In the genomic region with DNA sequence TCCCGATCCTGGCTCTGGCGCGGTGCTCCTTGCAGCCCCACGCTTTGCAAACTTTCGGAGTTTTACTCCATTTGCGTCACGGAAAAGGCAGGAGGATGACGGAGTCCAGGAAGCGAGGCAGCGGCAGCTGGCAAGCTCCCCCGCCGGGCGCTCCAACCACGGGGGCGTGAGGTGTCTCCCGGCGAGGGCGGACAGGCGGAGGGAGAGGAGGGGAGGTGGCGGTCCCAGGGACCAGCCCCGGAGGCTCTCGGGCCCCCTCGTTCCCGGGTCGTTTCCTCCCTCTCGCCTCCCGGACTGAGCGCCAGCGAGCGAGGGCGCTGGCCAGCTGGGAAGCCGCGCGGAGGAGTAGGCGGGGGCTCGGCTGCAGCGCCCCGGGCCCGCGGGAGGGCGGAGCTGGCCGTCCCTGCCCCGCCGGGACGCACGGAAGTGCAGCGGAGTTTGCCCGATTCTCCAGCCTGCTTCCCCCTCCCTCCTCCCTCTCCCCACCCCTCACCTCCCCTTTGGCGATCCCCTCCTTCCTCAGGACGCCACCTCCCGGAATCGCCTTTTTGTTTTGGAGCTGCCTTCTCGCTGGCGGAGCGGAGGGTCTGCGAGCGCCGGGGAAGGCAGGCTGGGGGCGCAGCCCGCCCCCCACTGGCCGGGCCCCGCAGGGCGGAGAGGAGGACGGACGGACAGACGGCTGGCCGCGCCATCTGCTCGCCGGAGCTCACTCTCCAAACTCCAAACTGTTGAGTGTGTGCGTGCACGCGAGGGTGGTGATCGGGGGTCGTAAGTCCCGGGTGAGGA, we compare ENCODE assay signal across 1 cellular context.
TF ChIP-seq lines count a peak whose summit lies in the region.

SNX33 (plus strand) TSS at position 543 of the 786 bp plus-strand sequence. CDS start 1,191 bp downstream, outside the sequence.

TF ChIP-seq in HEK293, 187 proteins besides CTCF, POLR2A, EP300 and RAD21 (continued from another document and continues in another):
- TF ChIP-seq, protein P1, sequence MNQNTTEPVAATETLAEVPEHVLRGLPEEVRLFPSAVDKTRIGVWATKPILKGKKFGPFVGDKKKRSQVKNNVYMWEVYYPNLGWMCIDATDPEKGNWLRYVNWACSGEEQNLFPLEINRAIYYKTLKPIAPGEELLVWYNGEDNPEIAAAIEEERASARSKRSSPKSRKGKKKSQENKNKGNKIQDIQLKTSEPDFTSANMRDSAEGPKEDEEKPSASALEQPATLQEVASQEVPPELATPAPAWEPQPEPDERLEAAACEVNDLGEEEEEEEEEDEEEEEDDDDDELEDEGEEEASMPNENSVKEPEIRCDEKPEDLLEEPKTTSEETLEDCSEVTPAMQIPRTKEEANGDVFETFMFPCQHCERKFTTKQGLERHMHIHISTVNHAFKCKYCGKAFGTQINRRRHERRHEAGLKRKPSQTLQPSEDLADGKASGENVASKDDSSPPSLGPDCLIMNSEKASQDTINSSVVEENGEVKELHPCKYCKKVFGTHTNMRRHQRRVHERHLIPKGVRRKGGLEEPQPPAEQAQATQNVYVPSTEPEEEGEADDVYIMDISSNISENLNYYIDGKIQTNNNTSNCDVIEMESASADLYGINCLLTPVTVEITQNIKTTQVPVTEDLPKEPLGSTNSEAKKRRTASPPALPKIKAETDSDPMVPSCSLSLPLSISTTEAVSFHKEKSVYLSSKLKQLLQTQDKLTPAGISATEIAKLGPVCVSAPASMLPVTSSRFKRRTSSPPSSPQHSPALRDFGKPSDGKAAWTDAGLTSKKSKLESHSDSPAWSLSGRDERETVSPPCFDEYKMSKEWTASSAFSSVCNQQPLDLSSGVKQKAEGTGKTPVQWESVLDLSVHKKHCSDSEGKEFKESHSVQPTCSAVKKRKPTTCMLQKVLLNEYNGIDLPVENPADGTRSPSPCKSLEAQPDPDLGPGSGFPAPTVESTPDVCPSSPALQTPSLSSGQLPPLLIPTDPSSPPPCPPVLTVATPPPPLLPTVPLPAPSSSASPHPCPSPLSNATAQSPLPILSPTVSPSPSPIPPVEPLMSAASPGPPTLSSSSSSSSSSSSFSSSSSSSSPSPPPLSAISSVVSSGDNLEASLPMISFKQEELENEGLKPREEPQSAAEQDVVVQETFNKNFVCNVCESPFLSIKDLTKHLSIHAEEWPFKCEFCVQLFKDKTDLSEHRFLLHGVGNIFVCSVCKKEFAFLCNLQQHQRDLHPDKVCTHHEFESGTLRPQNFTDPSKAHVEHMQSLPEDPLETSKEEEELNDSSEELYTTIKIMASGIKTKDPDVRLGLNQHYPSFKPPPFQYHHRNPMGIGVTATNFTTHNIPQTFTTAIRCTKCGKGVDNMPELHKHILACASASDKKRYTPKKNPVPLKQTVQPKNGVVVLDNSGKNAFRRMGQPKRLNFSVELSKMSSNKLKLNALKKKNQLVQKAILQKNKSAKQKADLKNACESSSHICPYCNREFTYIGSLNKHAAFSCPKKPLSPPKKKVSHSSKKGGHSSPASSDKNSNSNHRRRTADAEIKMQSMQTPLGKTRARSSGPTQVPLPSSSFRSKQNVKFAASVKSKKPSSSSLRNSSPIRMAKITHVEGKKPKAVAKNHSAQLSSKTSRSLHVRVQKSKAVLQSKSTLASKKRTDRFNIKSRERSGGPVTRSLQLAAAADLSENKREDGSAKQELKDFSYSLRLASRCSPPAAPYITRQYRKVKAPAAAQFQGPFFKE (tag by site-specific recombination; IDR thresholded peaks at IDR 0.05; ENCODE audit: borderline replicate concordance), result no peak
- TF ChIP-seq KLF1 (tag by site-specific recombination; IDR thresholded peaks at IDR 0.05) (peak; percentile 59), OSR2 (tag by site-specific recombination; IDR thresholded peaks at IDR 0.05) (0 out of 2 replicates have a peak, but pooled peaks have one; percentile 34), SP3 (tag by site-specific recombination; IDR thresholded peaks at IDR 0.05) (peak; percentile 93), ZNF837 (tag by site-specific recombination; IDR thresholded peaks at IDR 0.05) (no peak), ZNF37A (tag by site-specific recombination; IDR thresholded peaks at IDR 0.05) (no peak), ZNF10 (tag by site-specific recombination; IDR thresholded peaks at IDR 0.05) (peak; percentile 58; the same call in 1 of the 2 replicates), ZNF677 (tag by site-specific recombination; IDR thresholded peaks at IDR 0.05) (no peak), ZNF426 (tag by site-specific recombination; IDR thresholded peaks at IDR 0.05) (no peak), ZNF423 (tag by site-specific recombination; IDR thresholded peaks at IDR 0.05) (no peak), ZSCAN5A (tag by site-specific recombination; IDR thresholded peaks at IDR 0.05) (peak; percentile 70; the same call in 1 of the 2 replicates), ZNF585B (tag by site-specific recombination; IDR thresholded peaks at IDR 0.05) (0 out of 2 replicates have a peak, but pooled peaks have one; percentile 5), ZNF514 (tag by site-specific recombination; IDR thresholded peaks at IDR 0.05) (no peak), ZNF785 (tag by site-specific recombination; IDR thresholded peaks at IDR 0.05) (no peak), ZNF596 (tag by site-specific recombination; IDR thresholded peaks at IDR 0.05) (0 out of 2 replicates have a peak, but pooled peaks have one; percentile 42), KLF17 (tag by site-specific recombination; IDR thresholded peaks at IDR 0.05) (peak; percentile 78; the same call in 1 of the 2 replicates), ZNF549 (tag by site-specific recombination; IDR thresholded peaks at IDR 0.05) (no peak), ZNF341 (tag by site-specific recombination; IDR thresholded peaks at IDR 0.05; ENCODE audit: low read depth) (peak; percentile 99), BCL6B (tag by site-specific recombination; IDR thresholded peaks at IDR 0.05) (no peak), ZNF132 (tag by site-specific recombination; IDR thresholded peaks at IDR 0.05; ENCODE audit: borderline replicate concordance) (no peak), ZBTB1 (tag by site-specific recombination; IDR thresholded peaks at IDR 0.05) (no peak), ZBTB21 (tag by site-specific recombination; IDR thresholded peaks at IDR 0.05) (peak; percentile 93), BCL11B (tag by site-specific recombination; IDR thresholded peaks at IDR 0.05; ENCODE audit: low read depth) (no peak), RBAK (tag by site-specific recombination; IDR thresholded peaks at IDR 0.05) (no peak), KLF8 (tag by site-specific recombination; IDR thresholded peaks at IDR 0.05) (peak; percentile 89), ZNF776 (tag by site-specific recombination; IDR thresholded peaks at IDR 0.05; ENCODE audit: borderline replicate concordance) (no peak)
- TF ChIP-seq, protein P2, sequence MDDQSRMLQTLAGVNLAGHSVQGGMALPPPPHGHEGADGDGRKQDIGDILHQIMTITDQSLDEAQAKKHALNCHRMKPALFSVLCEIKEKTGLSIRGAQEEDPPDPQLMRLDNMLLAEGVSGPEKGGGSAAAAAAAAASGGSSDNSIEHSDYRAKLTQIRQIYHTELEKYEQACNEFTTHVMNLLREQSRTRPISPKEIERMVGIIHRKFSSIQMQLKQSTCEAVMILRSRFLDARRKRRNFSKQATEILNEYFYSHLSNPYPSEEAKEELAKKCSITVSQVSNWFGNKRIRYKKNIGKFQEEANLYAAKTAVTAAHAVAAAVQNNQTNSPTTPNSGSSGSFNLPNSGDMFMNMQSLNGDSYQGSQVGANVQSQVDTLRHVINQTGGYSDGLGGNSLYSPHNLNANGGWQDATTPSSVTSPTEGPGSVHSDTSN (CRISPR knock-in tag; IDR thresholded peaks at IDR 0.05), result peak; percentile 85
- TF ChIP-seq, protein P3, sequence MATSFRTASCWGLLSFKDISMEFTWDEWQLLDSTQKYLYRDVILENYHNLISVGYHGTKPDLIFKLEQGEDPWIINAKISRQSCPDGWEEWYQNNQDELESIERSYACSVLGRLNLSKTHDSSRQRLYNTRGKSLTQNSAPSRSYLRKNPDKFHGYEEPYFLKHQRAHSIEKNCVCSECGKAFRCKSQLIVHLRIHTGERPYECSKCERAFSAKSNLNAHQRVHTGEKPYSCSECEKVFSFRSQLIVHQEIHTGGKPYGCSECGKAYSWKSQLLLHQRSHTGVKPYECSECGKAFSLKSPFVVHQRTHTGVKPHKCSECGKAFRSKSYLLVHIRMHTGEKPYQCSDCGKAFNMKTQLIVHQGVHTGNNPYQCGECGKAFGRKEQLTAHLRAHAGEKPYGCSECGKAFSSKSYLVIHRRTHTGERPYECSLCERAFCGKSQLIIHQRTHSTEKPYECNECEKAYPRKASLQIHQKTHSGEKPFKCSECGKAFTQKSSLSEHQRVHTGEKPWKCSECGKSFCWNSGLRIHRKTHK (tag by site-specific recombination; IDR thresholded peaks at IDR 0.05), result no peak
- TF ChIP-seq, protein P4, sequence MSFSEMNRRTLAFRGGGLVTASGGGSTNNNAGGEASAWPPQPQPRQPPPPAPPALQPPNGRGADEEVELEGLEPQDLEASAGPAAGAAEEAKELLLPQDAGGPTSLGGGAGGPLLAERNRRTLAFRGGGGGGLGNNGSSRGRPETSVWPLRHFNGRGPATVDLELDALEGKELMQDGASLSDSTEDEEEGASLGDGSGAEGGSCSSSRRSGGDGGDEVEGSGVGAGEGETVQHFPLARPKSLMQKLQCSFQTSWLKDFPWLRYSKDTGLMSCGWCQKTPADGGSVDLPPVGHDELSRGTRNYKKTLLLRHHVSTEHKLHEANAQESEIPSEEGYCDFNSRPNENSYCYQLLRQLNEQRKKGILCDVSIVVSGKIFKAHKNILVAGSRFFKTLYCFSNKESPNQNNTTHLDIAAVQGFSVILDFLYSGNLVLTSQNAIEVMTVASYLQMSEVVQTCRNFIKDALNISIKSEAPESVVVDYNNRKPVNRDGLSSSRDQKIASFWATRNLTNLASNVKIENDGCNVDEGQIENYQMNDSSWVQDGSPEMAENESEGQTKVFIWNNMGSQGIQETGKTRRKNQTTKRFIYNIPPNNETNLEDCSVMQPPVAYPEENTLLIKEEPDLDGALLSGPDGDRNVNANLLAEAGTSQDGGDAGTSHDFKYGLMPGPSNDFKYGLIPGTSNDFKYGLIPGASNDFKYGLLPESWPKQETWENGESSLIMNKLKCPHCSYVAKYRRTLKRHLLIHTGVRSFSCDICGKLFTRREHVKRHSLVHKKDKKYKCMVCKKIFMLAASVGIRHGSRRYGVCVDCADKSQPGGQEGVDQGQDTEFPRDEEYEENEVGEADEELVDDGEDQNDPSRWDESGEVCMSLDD (tag by site-specific recombination; IDR thresholded peaks at IDR 0.05), result peak; percentile 72; the same call in 1 of the 2 replicates
- TF ChIP-seq, protein P5, sequence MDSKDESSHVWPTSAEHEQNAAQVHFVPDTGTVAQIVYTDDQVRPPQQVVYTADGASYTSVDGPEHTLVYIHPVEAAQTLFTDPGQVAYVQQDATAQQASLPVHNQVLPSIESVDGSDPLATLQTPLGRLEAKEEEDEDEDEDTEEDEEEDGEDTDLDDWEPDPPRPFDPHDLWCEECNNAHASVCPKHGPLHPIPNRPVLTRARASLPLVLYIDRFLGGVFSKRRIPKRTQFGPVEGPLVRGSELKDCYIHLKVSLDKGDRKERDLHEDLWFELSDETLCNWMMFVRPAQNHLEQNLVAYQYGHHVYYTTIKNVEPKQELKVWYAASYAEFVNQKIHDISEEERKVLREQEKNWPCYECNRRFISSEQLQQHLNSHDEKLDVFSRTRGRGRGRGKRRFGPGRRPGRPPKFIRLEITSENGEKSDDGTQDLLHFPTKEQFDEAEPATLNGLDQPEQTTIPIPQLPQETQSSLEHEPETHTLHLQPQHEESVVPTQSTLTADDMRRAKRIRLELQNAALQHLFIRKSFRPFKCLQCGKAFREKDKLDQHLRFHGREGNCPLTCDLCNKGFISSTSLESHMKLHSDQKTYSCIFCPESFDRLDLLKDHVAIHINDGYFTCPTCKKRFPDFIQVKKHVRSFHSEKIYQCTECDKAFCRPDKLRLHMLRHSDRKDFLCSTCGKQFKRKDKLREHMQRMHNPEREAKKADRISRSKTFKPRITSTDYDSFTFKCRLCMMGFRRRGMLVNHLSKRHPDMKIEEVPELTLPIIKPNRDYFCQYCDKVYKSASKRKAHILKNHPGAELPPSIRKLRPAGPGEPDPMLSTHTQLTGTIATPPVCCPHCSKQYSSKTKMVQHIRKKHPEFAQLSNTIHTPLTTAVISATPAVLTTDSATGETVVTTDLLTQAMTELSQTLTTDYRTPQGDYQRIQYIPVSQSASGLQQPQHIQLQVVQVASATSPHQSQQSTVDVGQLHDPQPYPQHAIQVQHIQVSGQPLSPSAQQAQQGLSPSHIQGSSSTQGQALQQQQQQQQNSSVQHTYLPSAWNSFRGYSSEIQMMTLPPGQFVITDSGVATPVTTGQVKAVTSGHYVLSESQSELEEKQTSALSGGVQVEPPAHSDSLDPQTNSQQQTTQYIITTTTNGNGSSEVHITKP (tag by site-specific recombination; IDR thresholded peaks at IDR 0.05), result peak; percentile 49
- TF ChIP-seq, protein P6, sequence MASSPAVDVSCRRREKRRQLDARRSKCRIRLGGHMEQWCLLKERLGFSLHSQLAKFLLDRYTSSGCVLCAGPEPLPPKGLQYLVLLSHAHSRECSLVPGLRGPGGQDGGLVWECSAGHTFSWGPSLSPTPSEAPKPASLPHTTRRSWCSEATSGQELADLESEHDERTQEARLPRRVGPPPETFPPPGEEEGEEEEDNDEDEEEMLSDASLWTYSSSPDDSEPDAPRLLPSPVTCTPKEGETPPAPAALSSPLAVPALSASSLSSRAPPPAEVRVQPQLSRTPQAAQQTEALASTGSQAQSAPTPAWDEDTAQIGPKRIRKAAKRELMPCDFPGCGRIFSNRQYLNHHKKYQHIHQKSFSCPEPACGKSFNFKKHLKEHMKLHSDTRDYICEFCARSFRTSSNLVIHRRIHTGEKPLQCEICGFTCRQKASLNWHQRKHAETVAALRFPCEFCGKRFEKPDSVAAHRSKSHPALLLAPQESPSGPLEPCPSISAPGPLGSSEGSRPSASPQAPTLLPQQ (tag by site-specific recombination; IDR thresholded peaks at IDR 0.05), result peak; percentile 73; the same call in 1 of the 2 replicates
